1 cellular context compared by ENCODE assay signal in genomic region chr13:110503037-110503901, GRCh38.
TF ChIP-seq lines count a peak whose summit lies in the region.

No MANE protein-coding gene starts in this region.

TF ChIP-seq in GM23338, 12 proteins besides CTCF, POLR2A, EP300 and RAD21 (continued from another document):
- TF ChIP-seq ZNF462 (CRISPR knock-in tag; IDR thresholded peaks at IDR 0.05) (no peak), POLR2AphosphoS5 (IDR thresholded peaks at IDR 0.05; ENCODE audit: low read depth) (no peak), ZNF331 (CRISPR knock-in tag; IDR thresholded peaks at IDR 0.05; ENCODE audit: low read depth) (no peak), EZH2phosphoT487 (IDR thresholded peaks at IDR 0.05; ENCODE audit: unreplicated experiment) (no peak), EZH2 (IDR thresholded peaks at IDR 0.05; ENCODE audit: low read depth, unreplicated experiment) (no peak), CREB1 (CRISPR knock-in tag; IDR thresholded peaks at IDR 0.05; ENCODE audit: low read depth) (no peak)
